In genomic region chr10:117318909-117319308, GRCh38 we compare ENCODE assay signal across 1 cellular context.
TF ChIP-seq lines count a peak whose summit lies in the region.

No MANE protein-coding gene starts in this region.

TF ChIP-seq in A549, 52 proteins besides CTCF, POLR2A, EP300 and RAD21 (continued from another document):
- no peak for TF ChIP-seq JUNB (IDR thresholded peaks at IDR 0.05)
- no peak for TF ChIP-seq ZC3H11A (IDR thresholded peaks at IDR 0.05)
- no peak for TF ChIP-seq RCOR1 (IDR thresholded peaks at IDR 0.05; ENCODE audit: low read depth, low read length)
- TF ChIP-seq ZNF302 (CRISPR knock-in tag; IDR thresholded peaks at IDR 0.05), result no peak
- TF ChIP-seq E2F6 (IDR thresholded peaks at IDR 0.05; ENCODE audit: borderline replicate concordance, low read depth), result no peak
TF ChIP-seq in A549: peak in this region for 0.
